ENCODE assay signal across 9 cellular contexts in genomic region chr14:38190846-38191245, GRCh38. TPM values are rescaled to one million over a fixed set of nuclear protein-coding genes. Genes with fewer than 3 reads are reported as not detected.
"Had no signal": no experiment of that assay in that cellular context is flagged by ENCODE, and none has a peak within 500 bp of the region (broad histone marks: within the 10 kb centered on the region; RNA-seq: fewer than 3 reads in every experiment).

No MANE protein-coding gene starts in this region.

RNA-seq across cellular contexts. Expression of gene SSTR1, which starts 16.9 kb away (rescaled TPM):
- total RNA-seq: activated CD4-positive, alpha-beta memory T cell treated with anti-CD3 and anti-CD28 coated beads, Interleukin-2, amount 10 ng/mL, durations not matched to agents 7 days and 5 days; activated CD4-positive, alpha-beta T cell treated with anti-CD3 and anti-CD28 coated beads, Interleukin-2, amount 10 ng/mL, durations not matched to agents 7 days and 5 days; activated naive CD4-positive, alpha-beta T cell treated with anti-CD3 and anti-CD28 coated beads, Interleukin-2, amount 50 U/mL, for 72 hours; activated naive CD8-positive, alpha-beta T cell treated with anti-CD3 and anti-CD28 coated beads, Interleukin-2, amount 10 ng/mL, durations not matched to agents 7 days and 5 days; activated T-cell treated with anti-CD3 and anti-CD28 coated beads, Interleukin-2, amount 50 U/mL, for 72 hours; cardiac muscle cell; dermis microvascular lymphatic vessel endothelial cell; foreskin keratinocyte; T-helper 1 cell treated with Interleukin-12 subunit alpha and Interleukin-12 subunit beta and Interleukin-4 antibody, amounts not matched to agents 30 ng/mL and 1 ng/mL, for 36 hours had no signal
- polyA plus RNA-seq: cardiac muscle cell, foreskin keratinocyte had no signal
